Comparison of ENCODE assay signal across 16 cellular contexts in the genomic region with DNA sequence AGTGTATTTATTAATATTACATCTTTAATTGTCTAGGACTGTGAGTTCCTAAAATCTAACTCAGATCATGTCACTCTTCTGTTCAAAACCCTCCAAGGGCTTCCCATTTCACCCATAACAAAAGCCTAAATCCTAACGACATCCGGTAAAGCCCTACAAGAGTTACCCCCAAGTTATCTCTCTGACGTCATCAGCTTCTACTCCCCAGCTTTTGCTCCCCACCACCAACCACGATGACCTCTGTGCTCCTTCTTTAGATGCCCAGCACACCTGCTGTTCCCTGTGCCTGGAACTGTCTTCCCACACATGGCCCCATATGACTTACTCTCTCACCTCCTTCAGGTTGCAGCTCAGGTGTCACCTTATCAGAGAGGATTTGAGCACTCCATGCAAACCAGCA.
"Had no signal": no experiment of that assay in that cellular context is flagged by ENCODE, and none has a peak within 500 bp of the region (broad histone marks: within the 10 kb centered on the region; RNA-seq: fewer than 3 reads in every experiment).

No MANE protein-coding gene starts in this region.

- H3K27me3 ChIP-seq: transverse colon had no signal

- H3K4me3 ChIP-seq: SK-N-MC, skin epidermis, transverse colon had no signal

- H3K27ac Mint-ChIP-seq: activated T-cell treated with anti-CD3 and anti-CD28 coated beads, Interleukin-2, amount 50 U/mL, for 24 hours; nephron had no signal

- H3K27me3 Mint-ChIP-seq: activated T-cell treated with anti-CD3 and anti-CD28 coated beads, Interleukin-2, amount 50 U/mL, for 24 hours had no signal

- H3K4me3 Mint-ChIP-seq: activated T-cell treated with anti-CD3 and anti-CD28 coated beads, Interleukin-2, amount 50 U/mL, for 24 hours; nephron had no signal

- H3K36me3 ChIP-seq: transverse colon had no signal

- DNase-seq: activated CD4-positive, alpha-beta T cell treated with anti-CD3 and anti-CD28 coated beads for 48 hours; activated T-cell treated with anti-CD3 and anti-CD28 coated beads, Interleukin-2, amount 50 U/mL, for 24 hours; head of caudate nucleus; mesendoderm; nucleus accumbens; stimulated activated CD4-positive, alpha-beta T cell treated with anti-CD3 and anti-CD28 coated beads, Interleukin-15, amount 100 ng/mL, for 24 hours; stimulated activated CD4-positive, alpha-beta T cell treated with anti-CD3 and anti-CD28 coated beads, Interleukin-4, amount 100 ng/mL, for 1 hour; stimulated activated naive CD4-positive, alpha-beta T cell treated with Interleukin-2 at 50 U/mL for 16 hours; substantia nigra; transverse colon had no signal

- H3K9me3 ChIP-seq: transverse colon had no signal

- FAIRE-seq: astrocyte, bronchial epithelial cell, frontal cortex had no signal

- H3K27ac ChIP-seq: SK-N-MC, transverse colon had no signal
